ENCODE assay signal across 18 cellular contexts in genomic region chr10:97150191-97150590, GRCh38. TPM values are rescaled to one million over a fixed set of nuclear protein-coding genes. Genes with fewer than 3 reads are reported as not detected.
"Had no signal": no experiment of that assay in that cellular context is flagged by ENCODE, and none has a peak within 500 bp of the region (broad histone marks: within the 10 kb centered on the region; RNA-seq: fewer than 3 reads in every experiment).

No MANE protein-coding gene starts in this region.

- DNase-seq: activated CD4-positive, alpha-beta T cell treated with anti-CD3 and anti-CD28 coated beads for 1 hour; activated CD4-positive, alpha-beta T cell treated with anti-CD3 and anti-CD28 coated beads, Interleukin-2, amount 50 U/mL, for 4 hours; amniotic stem cell; foreskin melanocyte; head of caudate nucleus; left lung; midbrain; ovary; stimulated activated CD8-positive, alpha-beta memory T cell treated with anti-CD3 and anti-CD28 coated beads, Interleukin-4, amount 100 ng/mL, for 48 hours; stimulated activated naive CD4-positive, alpha-beta T cell treated with Interleukin-2 at 50 U/mL for 16 hours; SW 1271; T-helper 2 cell; thyroid gland had no signal

- H3K36me3 Mint-ChIP-seq: activated naive CD8-positive, alpha-beta T cell had no signal

- H3K27ac ChIP-seq: left lung, ovary, spleen, thyroid gland, VCaP had no signal

- H3K27me3 ChIP-seq: left lung, ovary, thyroid gland had no signal

- H3K27ac Mint-ChIP-seq: activated naive CD8-positive, alpha-beta T cell had no signal

- H3K27me3 Mint-ChIP-seq: activated naive CD8-positive, alpha-beta T cell had no signal

- H3K36me3 ChIP-seq: left lung, ovary, spleen, thyroid gland had no signal

- ATAC-seq: left lung had no signal

- H3K9me3 ChIP-seq: left lung, ovary, spleen, thyroid gland had no signal

- H3K4me3 Mint-ChIP-seq: activated naive CD8-positive, alpha-beta T cell had no signal

- H3K4me3 ChIP-seq: left lung, ovary, spleen, thyroid gland had no signal

- H3K4me1 ChIP-seq: left lung, spleen, thyroid gland had no signal

RNA-seq across cellular contexts. Expression of gene SLIT1, which starts 35.6 kb away (rescaled TPM):
- total RNA-seq: dermis microvascular lymphatic vessel endothelial cell, lung microvascular endothelial cell had no signal
